Comparison of ENCODE assay signal across 1 cellular context in genomic region chr21:37385179-37385765, GRCh38.
TF ChIP-seq lines count a peak whose summit lies in the region.

No MANE protein-coding gene starts in this region.

TF ChIP-seq in HepG2, 621 proteins besides CTCF, POLR2A, EP300 and RAD21:
- TF ChIP-seq PCBP2 (optimal IDR thresholded peaks at IDR 0.05; ENCODE audit: low read depth, low read length, poor library complexity, severe bottlenecking) (no peak), ZSCAN20 (CRISPR knock-in tag; IDR thresholded peaks at IDR 0.05; ENCODE audit: borderline replicate concordance) (no peak)
